ENCODE assay signal across 10 cellular contexts in the genomic region with DNA sequence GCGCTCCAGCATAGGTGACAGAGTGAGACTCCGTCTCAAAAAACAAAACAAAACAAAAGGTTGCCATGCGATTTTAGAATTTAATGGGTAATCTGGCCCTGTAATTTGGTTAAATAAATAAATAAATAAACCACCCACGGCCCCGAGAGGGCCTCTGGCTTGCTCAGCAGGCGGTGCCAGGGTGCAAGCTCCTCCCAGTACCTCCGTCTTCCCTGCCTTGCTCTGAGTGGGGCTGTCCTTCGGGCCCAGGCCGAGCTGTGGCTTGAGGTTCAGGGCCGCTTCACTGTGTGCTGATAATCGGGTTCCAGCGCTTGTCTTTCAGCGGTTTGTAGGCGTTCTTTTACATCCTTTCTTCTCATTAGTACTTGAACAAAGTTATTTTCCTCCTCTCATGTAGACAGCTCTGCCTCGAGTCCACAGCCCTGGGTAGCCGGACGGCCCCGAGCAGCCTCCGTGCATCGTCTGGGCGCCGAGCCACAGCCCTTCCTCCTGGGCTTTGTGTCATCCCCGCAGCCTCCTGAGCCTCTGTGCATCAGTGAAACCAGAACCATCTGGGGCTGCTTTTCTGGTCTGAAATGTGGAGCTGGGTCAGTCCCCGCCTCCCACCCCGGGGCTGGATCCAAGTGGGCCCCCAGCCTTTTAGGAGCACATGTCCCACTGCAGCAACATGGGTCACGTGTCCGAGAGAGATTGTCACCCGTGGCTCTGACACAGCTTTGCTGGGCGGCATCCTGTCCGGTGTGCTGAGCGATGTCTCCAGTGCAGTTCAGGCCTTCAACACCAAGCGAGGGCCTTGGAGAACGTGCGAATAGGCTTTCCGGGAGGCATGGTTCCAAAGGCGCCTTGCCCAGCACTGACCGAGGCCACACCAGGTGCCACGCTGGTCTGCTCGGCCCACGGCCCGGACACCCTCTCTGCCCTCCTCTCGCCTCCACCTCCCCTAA.
DNase-seq lines count a peak whose midpoint lies in the region; ATAC-seq, FAIRE-seq and TF ChIP-seq lines count a peak whose summit lies in the region.
"Had no signal": no experiment of that assay in that cellular context is flagged by ENCODE, and none has a peak within 500 bp of the region (broad histone marks: within the 10 kb centered on the region; RNA-seq: fewer than 3 reads in every experiment).

No MANE protein-coding gene starts in this region.

- WGBS in K562 (ENCODE audit: insufficient coverage, low coverage, missing lambda C conversion rate), result 91% methylated on average over 41 of the region's 42 CpGs
- WGBS in lower leg skin, 2 donors, result 72 to 75% methylated on average over 42 of the region's 42 CpGs

- no peaks in the 10 kb centered on the region; the same call in 1 of the 2 replicates for H4K20me1 ChIP-seq in K562 (replicated peaks; ENCODE audit: control insufficient read depth, insufficient read depth, low read length)

- TF ChIP-seq CTCF in K562 (IDR thresholded peaks at IDR 0.05 in 2 of 3, conservative IDR thresholded peaks at IDR 0.05 in 1 of 3; ENCODE audit: insufficient read depth in 2 of 3, low read depth in 1 of 3, low read length in 3 of 3) (no peak), lower leg skin (IDR thresholded peaks at IDR 0.05) (no peak), uterus (IDR thresholded peaks at IDR 0.05) (no peak)

- H3K27ac ChIP-seq in K562 (ENCODE audit: extremely low read depth, low read depth, low read length), result no peak overlapping the region
- H3K27ac ChIP-seq in uterus, result peak overlapping the region; percentile 91 to 93
- H3K27ac ChIP-seq: HL-60 had no signal

- no peak overlapping the region for H2AFZ ChIP-seq in K562 (ENCODE audit: low read depth, low read length)

- peak overlapping the region in 1 of 2 experiments; percentile 38; a peak in 1 of 4 replicates for H3K9ac ChIP-seq in K562 (ENCODE audit: insufficient read depth in 1 of 2, low read depth in 2 of 2, low read length in 2 of 2)

- peak overlapping the region; percentile 96 for H3K27ac Mint-ChIP-seq in activated naive CD4-positive, alpha-beta T cell treated with anti-CD3 and anti-CD28 coated beads for 36 hours

- in situ Hi-C loops in K562 (cut with MboI), result no loop called here

- H3K4me3 Mint-ChIP-seq in activated naive CD4-positive, alpha-beta T cell treated with anti-CD3 and anti-CD28 coated beads for 36 hours, result no peak overlapping the region

- no peaks in the 10 kb centered on the region for H3K27me3 Mint-ChIP-seq in activated naive CD4-positive, alpha-beta T cell treated with anti-CD3 and anti-CD28 coated beads for 36 hours (ENCODE audit: low read depth)

- H3K79me2 ChIP-seq in K562 (ENCODE audit: control insufficient read depth, insufficient read depth, low read length), result no peaks in the 10 kb centered on the region

- no peaks in the 10 kb centered on the region for H3K9me1 ChIP-seq in K562 (ENCODE audit: control insufficient read depth, insufficient read depth, low read length)

- no TSS peak for BruUV-seq in K562 (replicated peaks; lab: Mats Ljungman, UMichigan)

- peaks cover 44% of the 10 kb centered on the region for H3K4me1 Mint-ChIP-seq in activated naive CD4-positive, alpha-beta T cell treated with anti-CD3 and anti-CD28 coated beads for 36 hours (ENCODE audit: low read depth)

- intact Hi-C loops in activated naive CD4-positive, alpha-beta T cell treated with anti-CD3 and anti-CD28 coated beads for 36 hours (cut with micrococcal nuclease), result loop anchor here (1.0 to 5.0 kb wide), 9 partner anchors 22 to 572 kb away; a partner anchor contains a TSS
- intact Hi-C loops in K562 (cut with micrococcal nuclease) (no loop called here), lower leg skin (cut with DNase I; ENCODE audit: low total_unique reads) (no loop called here), uterus (cut with DNase I; ENCODE audit: low total_unique reads) (no loop called here)

- no peak for TF ChIP-seq EP300 in K562 (IDR thresholded peaks at IDR 0.05; ENCODE audit: low read length)

- CTCF ChIA-PET in activated naive CD4-positive, alpha-beta T cell treated with anti-CD3 and anti-CD28 coated beads for 36 hours (lab: Charles Lee), result interaction anchor here (0.6 to 2.1 kb wide), 3 partner anchors 12 to 65 kb away, joined by 3 to 11 read pairs (median 5); no protein-coding TSS in a partner anchor
- CTCF ChIA-PET in K562 (lab: Yijun Ruan, JAX; ENCODE audit: low intra/inter-chr PET ratio), result no interaction called here

- peaks cover 14 to 38% of the 10 kb centered on the region in 2 experiments for H3K4me1 ChIP-seq in K562 (replicated peaks in 1 of 2; ENCODE audit: control insufficient read depth in 2 of 2, insufficient read depth in 2 of 2, low read length in 2 of 2)
- H3K4me1 ChIP-seq in uterus, result peaks cover 0 to 4% of the 10 kb centered on the region in 2 donors

- no peak for ATAC-seq in K562
- ATAC-seq in HG02759 (IDR thresholded peaks at IDR 0.05; ENCODE audit: unreplicated experiment), result no peak
- no peak for ATAC-seq in HG03045 (IDR thresholded peaks at IDR 0.05; ENCODE audit: unreplicated experiment)
- no peak for ATAC-seq in GM19395 (IDR thresholded peaks at IDR 0.05; ENCODE audit: unreplicated experiment)

- DNase-seq in activated naive CD4-positive, alpha-beta T cell treated with anti-CD3 and anti-CD28 coated beads for 36 hours, result no peak
- DNase-seq in activated naive CD4-positive, alpha-beta T cell (lab: John Stamatoyannopoulos, UW), result no peak
- DNase-seq in K562 (ENCODE audit: extremely low read depth in 1 of 4, low spot score in 3 of 4) (no peak), lower leg skin (ENCODE audit: low spot score in 2 of 2) (peak; percentile 53 to 93), uterus (peak; percentile 61 to 76)

- TF ChIP-seq POLR2A in K562 (conservative IDR thresholded peaks at IDR 0.05) (no peak), lower leg skin (IDR thresholded peaks at IDR 0.05) (no peak), uterus (IDR thresholded peaks at IDR 0.05) (no peak)

- peaks cover 14% of the 10 kb centered on the region for H3K36me3 ChIP-seq in K562 (ENCODE audit: control insufficient read depth, insufficient read depth, low read length)
- H3K36me3 ChIP-seq in uterus, result no peaks in the 10 kb centered on the region

- H3K9me3 Mint-ChIP-seq in activated naive CD4-positive, alpha-beta T cell treated with anti-CD3 and anti-CD28 coated beads for 36 hours, result no peaks in the 10 kb centered on the region

- H3K27me3 ChIP-seq in K562 (ENCODE audit: control insufficient read depth in 2 of 2, insufficient read depth in 2 of 2, low read length in 2 of 2), result no peaks in the 10 kb centered on the region
- no peaks in the 10 kb centered on the region for H3K27me3 ChIP-seq in uterus

- FAIRE-seq in K562 (lab: Jason Lieb, UNC), result no peak

- no peak overlapping the region for H3K4me2 ChIP-seq in K562 (ENCODE audit: insufficient read depth, low read length)

- peaks cover 6% of the 10 kb centered on the region; the same call in 1 of the 2 replicates for H3K9me3 ChIP-seq in K562 (replicated peaks; ENCODE audit: control insufficient read depth, insufficient read depth, low read depth, low read length)
- H3K9me3 ChIP-seq in uterus, result no peaks in the 10 kb centered on the region
- H3K9me3 ChIP-seq: thoracic aorta had no signal

- POLR2A ChIA-PET in K562 (lab: Yijun Ruan, JAX), result no interaction called here

- no peak for TF ChIP-seq RAD21 in K562 (CRISPR knock-in tag; conservative IDR thresholded peaks at IDR 0.05 in 1 of 2, IDR thresholded peaks at IDR 0.05 in 1 of 2)

- H3K36me3 Mint-ChIP-seq in activated naive CD4-positive, alpha-beta T cell treated with anti-CD3 and anti-CD28 coated beads for 36 hours (ENCODE audit: low read depth), result peaks cover 23% of the 10 kb centered on the region

- H3K4me3 ChIP-seq in K562 (no peak overlapping the region), lower leg skin (ENCODE audit: low read depth, poor library complexity, severe bottlenecking) (no peak overlapping the region), uterus (peak overlapping the region in 1 of 2 donors; percentile 44)

TF ChIP-seq in K562, 482 proteins besides CTCF, POLR2A, EP300 and RAD21:
- peak; percentile 29; the same call in 1 of the 2 replicates for TF ChIP-seq POLR2G (IDR thresholded peaks at IDR 0.05; ENCODE audit: low read depth, low read length)
- no peak for TF ChIP-seq MAZ (CRISPR knock-in tag; conservative IDR thresholded peaks at IDR 0.05 in 1 of 2, IDR thresholded peaks at IDR 0.05 in 1 of 2)

Comparison
In these comparisons a context has a peak if more than half of its experiments do, and no peak if none do; other contexts are left out.
1. DNase-seq: peak in lower leg skin (2 of 2) and uterus (2 of 2); none in activated naive CD4-positive, alpha-beta T cell treated with anti-CD3 and anti-CD28 coated beads for 36 hours (single experiment), activated naive CD4-positive, alpha-beta T cell (0 of 4) and K562 (0 of 4).